Comparison of ENCODE assay signal across 1 cellular context in genomic region chr1:187931781-187932180, GRCh38.
TF ChIP-seq lines count a peak whose summit lies in the region.

No MANE protein-coding gene starts in this region.

TF ChIP-seq in H1, 55 proteins besides CTCF, POLR2A, EP300 and RAD21:
- no peak for TF ChIP-seq TEAD4 (IDR thresholded peaks at IDR 0.05; ENCODE audit: low read depth, low read length)
- no peak for TF ChIP-seq HDAC2 (IDR thresholded peaks at IDR 0.05; ENCODE audit: borderline replicate concordance in 1 of 2, low read depth in 2 of 2, low read length in 2 of 2)
- no peak for TF ChIP-seq CHD2 (IDR thresholded peaks at IDR 0.05; ENCODE audit: low read length)
TF ChIP-seq in H1: peak in this region for 0.
